23 cellular contexts compared by ENCODE assay signal in genomic region chr5:32109236-32109635, GRCh38.
DNase-seq lines count a peak whose midpoint lies in the region; ATAC-seq and TF ChIP-seq lines count a peak whose summit lies in the region.
"Had no signal": no experiment of that assay in that cellular context is flagged by ENCODE, and none has a peak within 500 bp of the region (broad histone marks: within the 10 kb centered on the region; RNA-seq: fewer than 3 reads in every experiment).

No MANE protein-coding gene starts in this region.

- no peak overlapping the region for H2AK5ac ChIP-seq in trophoblast cell (ENCODE audit: low read length)

- no peak overlapping the region for H3K4me3 ChIP-seq in LNCaP clone FGC (ENCODE audit: low read depth, low read length)
- no peak overlapping the region for H3K4me3 ChIP-seq in trophoblast cell (ENCODE audit: low read depth, low read length)
- H3K4me3 ChIP-seq: adrenal gland; BLaER1 treated with 17β-estradiol and CSF1 and Interleukin-3, amounts not matched to agents 10 nM and 100 nM; HAP-1; K562; SK-N-MC; thyroid gland had no signal

- no peak for ATAC-seq in HG03095 (IDR thresholded peaks at IDR 0.05; ENCODE audit: unreplicated experiment)
- no peak for ATAC-seq in HG03457 (IDR thresholded peaks at IDR 0.05; ENCODE audit: unreplicated experiment)
- ATAC-seq: K562; stimulated activated memory B cell treated with anti-CD40 and anti-IgM and Interleukin-4, amounts not matched to agents 10 μg/mL and 1 μg/mL and 100 μg/mL, for 72 hours had no signal

- H2BK5ac ChIP-seq in trophoblast cell (ENCODE audit: low read depth, low read length, poor library complexity): no peak overlapping the region

- H3K36me3 ChIP-seq in trophoblast cell (ENCODE audit: control insufficient read depth in 1 of 2, insufficient read depth in 2 of 2, low read length in 2 of 2): peaks cover 28 to 40% of the 10 kb centered on the region in 2 experiments

- H4K91ac ChIP-seq in trophoblast cell (ENCODE audit: low read depth, low read length): no peak overlapping the region

- no peaks in the 10 kb centered on the region for H3K79me1 ChIP-seq in trophoblast cell (ENCODE audit: low read length)

- H2AFZ ChIP-seq in trophoblast cell (ENCODE audit: insufficient read depth, low read length, poor library complexity): no peak overlapping the region

- no peak overlapping the region for H3K23ac ChIP-seq in trophoblast cell (ENCODE audit: low read length)

- H3K4me2 ChIP-seq in trophoblast cell (ENCODE audit: low read length): no peak overlapping the region
- H3K4me2 ChIP-seq: BLaER1 treated with 17β-estradiol and CSF1 and Interleukin-3, amounts not matched to agents 10 nM and 100 nM had no signal

- H3K9me3 ChIP-seq in trophoblast cell (ENCODE audit: insufficient read depth, low read depth, low read length): no peaks in the 10 kb centered on the region
- H3K9me3 ChIP-seq: adrenal gland; BLaER1 treated with 17β-estradiol and CSF1 and Interleukin-3, amounts not matched to agents 10 nM and 100 nM; HAP-1; thyroid gland had no signal

- no peak overlapping the region for H3K18ac ChIP-seq in trophoblast cell (ENCODE audit: low read length)

- DNase-seq in Caki2 (ENCODE audit: low read depth) (peak; percentile 70), LNCaP clone FGC (ENCODE audit: low read depth) (peak; percentile 58), fibroblast of gingiva (ENCODE audit: low read depth) (peak; percentile 71), trophoblast cell (peak; percentile 41 to 58), SW480 (ENCODE audit: low spot score) (no peak), NCI-H2171 (lab: John Stamatoyannopoulos, UW) (no peak)
- DNase-seq: activated CD4-positive, alpha-beta T cell treated with anti-CD3 and anti-CD28 coated beads, Interleukin-2, amount 50 U/mL, for 1 hour; caudate nucleus; kidney glomerular epithelial cell; mammary epithelial cell; NCI-H1694; NCI-H2171 treated with DMSO at 0.1 percent for 48 hours; NCI-H524 treated with DMSO at 0.1 percent for 48 hours; small intestine; thyroid gland had no signal

- no peak overlapping the region for H3K27ac ChIP-seq in trophoblast cell (ENCODE audit: low read depth, low read length)
- H3K27ac ChIP-seq: adrenal gland; BLaER1 treated with 17β-estradiol and CSF1 and Interleukin-3, amounts not matched to agents 10 nM and 100 nM; SK-N-MC; thyroid gland had no signal

- no peak for TF ChIP-seq CTCF in LNCaP clone FGC (IDR thresholded peaks at IDR 0.05; ENCODE audit: control insufficient read depth, extremely low read depth, insufficient read depth)

- no peak overlapping the region for H2BK12ac ChIP-seq in trophoblast cell (ENCODE audit: low read length)

- no peak overlapping the region for H4K8ac ChIP-seq in trophoblast cell (ENCODE audit: low read depth, low read length)

- no peaks in the 10 kb centered on the region for H3K4me1 ChIP-seq in trophoblast cell (ENCODE audit: control insufficient read depth in 1 of 2, insufficient read depth in 2 of 2, low read length in 2 of 2)
- H3K4me1 ChIP-seq: adrenal gland, HAP-1, thyroid gland had no signal

- H2BK120ac ChIP-seq in trophoblast cell (ENCODE audit: insufficient read depth, low read length, poor library complexity): no peak overlapping the region

- H3K4ac ChIP-seq in trophoblast cell (ENCODE audit: low read depth, low read length): no peak overlapping the region

- H4K12ac ChIP-seq in trophoblast cell (ENCODE audit: low read depth, low read length): no peak overlapping the region

- no peaks in the 10 kb centered on the region for H3K79me2 ChIP-seq in trophoblast cell (ENCODE audit: control insufficient read depth, insufficient read depth, low read length, poor library complexity)

- H3K27me3 ChIP-seq in trophoblast cell (ENCODE audit: insufficient read depth, low read length): no peaks in the 10 kb centered on the region
- H3K27me3 ChIP-seq: adrenal gland; BLaER1 treated with 17β-estradiol and CSF1 and Interleukin-3, amounts not matched to agents 10 nM and 100 nM; thyroid gland had no signal

- no peak overlapping the region for H3K14ac ChIP-seq in trophoblast cell (ENCODE audit: low read length)

- H3K9ac ChIP-seq in trophoblast cell (ENCODE audit: low read length): no peak overlapping the region
- H3K9ac ChIP-seq: BLaER1 treated with 17β-estradiol and CSF1 and Interleukin-3, amounts not matched to agents 10 nM and 100 nM had no signal

- WGBS in trophoblast cell (ENCODE audit: extremely low coverage, insufficient coverage, insufficient read length): no CpG with 5 or more reads among the region's 10 CpGs

- in situ Hi-C loops in Caki2 (cut with HindIII; ENCODE audit: low pct_unique_long_range_greater_than_20kb, low sequenced_read_pairs): no loop called here

Comparison
In these comparisons a context has a peak if more than half of its experiments do, and no peak if none do; other contexts are left out.
1. DNase-seq: peak in Caki2 (single experiment), LNCaP clone FGC (single experiment), fibroblast of gingiva (single experiment) and trophoblast cell (2 of 2); none in SW480 (single experiment) and NCI-H2171 (single experiment).